In genomic region chr22:37806409-37807338, GRCh38 we compare ENCODE assay signal across 6 cellular contexts. TPM values are rescaled to one million over a fixed set of nuclear protein-coding genes. Genes with fewer than 3 reads are reported as not detected.
DNase-seq lines count a peak whose midpoint lies in the region; ATAC-seq and TF ChIP-seq lines count a peak whose summit lies in the region.

No MANE protein-coding gene starts in this region.

- H3K9me3 Mint-ChIP-seq in stimulated activated naive CD8-positive, alpha-beta T cell treated with anti-CD3 and anti-CD28 coated beads, Interleukin-15, Interleukin-2, amounts not matched to agents 100 ng/mL and 50 ng/mL, for 24 hours, result no peaks in the 10 kb centered on the region

- intact Hi-C loops in psoas muscle (cut with DNase I), result no loop called here

- H3K4me1 Mint-ChIP-seq in stimulated activated naive CD8-positive, alpha-beta T cell treated with anti-CD3 and anti-CD28 coated beads, Interleukin-15, Interleukin-2, amounts not matched to agents 100 ng/mL and 50 ng/mL, for 24 hours (ENCODE audit: low read depth), result peaks cover 41% of the 10 kb centered on the region

- TF ChIP-seq CTCF in psoas muscle (IDR thresholded peaks at IDR 0.05), result no peak

- DNase-seq in stimulated activated naive CD8-positive, alpha-beta T cell treated with anti-CD3 and anti-CD28 coated beads, Interleukin-15, Interleukin-2, amounts not matched to agents 100 U/mL and 50 U/mL, for 24 hours, result no peak
- DNase-seq in dermis blood vessel endothelial cell (peak; percentile 37), psoas muscle (no peak)
- no peak for DNase-seq in activated effector memory CD4-positive, alpha-beta T cell treated with Interleukin-2 at 50 U/mL for 16 hours

- H3K36me3 Mint-ChIP-seq in stimulated activated naive CD8-positive, alpha-beta T cell treated with anti-CD3 and anti-CD28 coated beads, Interleukin-15, Interleukin-2, amounts not matched to agents 100 ng/mL and 50 ng/mL, for 24 hours (ENCODE audit: low read depth), result no peaks in the 10 kb centered on the region

- peaks cover 62% of the 10 kb centered on the region for H3K27me3 Mint-ChIP-seq in stimulated activated naive CD8-positive, alpha-beta T cell treated with anti-CD3 and anti-CD28 coated beads, Interleukin-15, Interleukin-2, amounts not matched to agents 100 ng/mL and 50 ng/mL, for 24 hours

- peaks cover 10% of the 10 kb centered on the region for H3K4me1 ChIP-seq in psoas muscle

- peak overlapping the region; percentile 92 for H3K27ac ChIP-seq in psoas muscle

- no peaks in the 10 kb centered on the region for H3K36me3 ChIP-seq in psoas muscle (ENCODE audit: insufficient read depth in 1 of 2, low read depth in 1 of 2)

- no peak overlapping the region for H3K27ac Mint-ChIP-seq in stimulated activated naive CD8-positive, alpha-beta T cell treated with anti-CD3 and anti-CD28 coated beads, Interleukin-15, Interleukin-2, amounts not matched to agents 100 ng/mL and 50 ng/mL, for 24 hours

- no peak for ATAC-seq in stimulated activated naive CD8-positive, alpha-beta T cell treated with anti-CD3 and anti-CD28 coated beads, Interleukin-15, Interleukin-2, amounts not matched to agents 100 U/mL and 50 U/mL, for 24 hours
- ATAC-seq in psoas muscle (no peak), GM18870 (IDR thresholded peaks at IDR 0.05; ENCODE audit: unreplicated experiment) (no peak)

- 1% methylated on average over 19 of the region's 19 CpGs for WGBS in psoas muscle, 3 donors

- peak overlapping the region; percentile 81 for H3K4me3 Mint-ChIP-seq in stimulated activated naive CD8-positive, alpha-beta T cell treated with anti-CD3 and anti-CD28 coated beads, Interleukin-15, Interleukin-2, amounts not matched to agents 100 ng/mL and 50 ng/mL, for 24 hours

- H3K4me3 ChIP-seq in psoas muscle, result peak overlapping the region; percentile 83

- no peaks in the 10 kb centered on the region for H3K27me3 ChIP-seq in psoas muscle (ENCODE audit: insufficient read depth in 3 of 3, low read length in 2 of 3)

- H3K9me3 ChIP-seq in psoas muscle, result no peaks in the 10 kb centered on the region

RNA-seq across cellular contexts. Expression of gene GCAT, which starts 1.1 kb away (rescaled TPM):
- total RNA-seq in dermis blood vessel endothelial cell, result 24.5 and 37.6 TPM in 2 replicates
- total RNA-seq in psoas muscle, result 10 to 100 TPM in 1 of 4 donors, 1 to 10 TPM in 3; 7.7 to 19.2 (median 9.3) TPM
- polyA plus RNA-seq in psoas muscle, result 1 to 10 TPM; 5.4 to 8.3 (median 7.8) TPM

RNA-seq across cellular contexts. Expression of gene GALR3, which starts 16.5 kb away (rescaled TPM):
- total RNA-seq in dermis blood vessel endothelial cell, result 0.14 TPM in 1 of 2 replicates, not detected in the other
- total RNA-seq in psoas muscle, result under 1 TPM in 1 of 4 donors, not detected in 3; 0.32 TPM
- under 1 TPM in 1 of 3 donors, not detected in 2; 0.04 TPM for polyA plus RNA-seq in psoas muscle

RNA-seq across cellular contexts. Expression of gene ANKRD54, which starts 37.5 kb away (rescaled TPM):
- total RNA-seq in dermis blood vessel endothelial cell (43.6 and 44.3 TPM in 2 replicates), psoas muscle (10 to 100 TPM; 11.3 to 18.0 (median 12.5) TPM)
- 10 to 100 TPM; 12.0 to 37.2 (median 13.9) TPM for polyA plus RNA-seq in psoas muscle

RNA-seq across cellular contexts. Expression of gene EIF3L, which starts 42.5 kb away (rescaled TPM):
- total RNA-seq in dermis blood vessel endothelial cell (358 and 454 TPM in 2 replicates), psoas muscle (100 to 1,000 TPM; 369 to 483 (median 441) TPM)
- polyA plus RNA-seq in psoas muscle, result 100 to 1,000 TPM; 265 to 327 (median 310) TPM
